In the genomic region with DNA sequence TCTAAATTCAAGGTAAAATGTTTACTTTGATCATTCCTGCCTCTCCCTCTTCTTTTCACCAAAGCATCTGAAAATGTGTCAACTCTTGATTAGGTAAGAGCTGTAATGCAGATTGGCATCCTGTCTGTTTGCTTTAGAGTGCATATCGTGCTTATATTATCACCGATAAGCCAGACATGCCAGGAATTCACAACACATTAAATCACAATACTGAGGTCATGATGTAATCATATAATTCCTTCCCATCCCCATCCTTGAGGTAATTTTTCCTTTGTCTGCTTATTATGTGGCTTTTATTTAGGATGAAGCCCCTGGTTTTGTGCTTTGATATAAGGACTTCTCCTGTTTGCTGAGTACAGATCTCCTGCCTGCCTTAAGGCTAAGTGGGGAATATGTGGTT, we compare ENCODE assay signal across 15 cellular contexts. TPM values are rescaled to one million over a fixed set of nuclear protein-coding genes. Genes with fewer than 3 reads are reported as not detected.
A peak's percentile ranks its signal among the peaks of the same experiment; 100 is the strongest.
DNase-seq lines count a peak whose midpoint lies in the region; ATAC-seq and TF ChIP-seq lines count a peak whose summit lies in the region.
"Had no signal": no experiment of that assay in that cellular context is flagged by ENCODE, and none has a peak within 500 bp of the region (broad histone marks: within the 10 kb centered on the region; RNA-seq: fewer than 3 reads in every experiment).

No MANE protein-coding gene starts in this region.

- peak overlapping the region; percentile 81; the same call in 1 of the 2 replicates for H2AK5ac ChIP-seq in IMR-90 (ENCODE audit: low read depth, low read length)

- H3K9ac ChIP-seq in IMR-90 (ENCODE audit: low read depth, low read length) = peak overlapping the region; percentile 29; the same call in 1 of the 2 replicates

- H3K4me1 ChIP-seq in IMR-90 (ENCODE audit: control insufficient read depth, insufficient read depth, low read length) (peaks cover 25% of the 10 kb centered on the region), lower lobe of right lung (peaks cover 5% of the 10 kb centered on the region), sigmoid colon (peaks cover 0 to 25% (median 17%) of the 10 kb centered on the region in 4 donors)
- H3K4me1 ChIP-seq: BE2C had no signal

- H3K23ac ChIP-seq in IMR-90 (ENCODE audit: low read depth, low read length) = peak overlapping the region; percentile 81

- H4K5ac ChIP-seq in IMR-90 (ENCODE audit: low read depth, low read length) = peak overlapping the region; percentile 95; the same call in 1 of the 2 replicates

- H3K36me3 Mint-ChIP-seq in T-cell (peaks cover 65% of the 10 kb centered on the region), nephron progenitor cell (ENCODE audit: low read depth) (peaks cover 86% of the 10 kb centered on the region)

- H3K4me1 Mint-ChIP-seq in T-cell (peaks cover 17 to 23% (median 19%) of the 10 kb centered on the region in 3 donors), nephron progenitor cell (peaks cover 17% of the 10 kb centered on the region)

- intact Hi-C loops in IMR-90 (cut with micrococcal nuclease) (no loop called here), lower lobe of right lung (cut with DNase I) (no loop called here), sigmoid colon (cut with DNase I) (no loop called here)

- dilution Hi-C loops in IMR-90 (cut with HindIII; ENCODE audit: low sequenced_read_pairs, unreplicated experiment) = no loop called here

- H3K27me3 Mint-ChIP-seq in T-cell = no peaks in the 10 kb centered on the region
- no peaks in the 10 kb centered on the region for H3K27me3 Mint-ChIP-seq in nephron progenitor cell (ENCODE audit: low read depth, poor library complexity)
- H3K27me3 Mint-ChIP-seq: progenitor cell of endocrine pancreas had no signal

- H4K91ac ChIP-seq in IMR-90 (ENCODE audit: insufficient read depth, low read depth, low read length) = peak overlapping the region; percentile 95

- in situ Hi-C loops in IMR-90 (cut with MboI; ENCODE audit: low sequenced_read_pairs) (no loop called here), astrocyte of the cerebellum (cut with HindIII; ENCODE audit: low sequenced_read_pairs) (no loop called here)

- H4K20me1 ChIP-seq in IMR-90 (ENCODE audit: insufficient read depth, low read length) = peaks cover 7% of the 10 kb centered on the region; the same call in 1 of the 2 replicates

- TF ChIP-seq CTCF in IMR-90 (conservative IDR thresholded peaks at IDR 0.05; ENCODE audit: low read depth, low read length) (no peak), astrocyte of the cerebellum (IDR thresholded peaks at IDR 0.05; ENCODE audit: low read depth, low read length, missing control alignments) (no peak), lower lobe of right lung (IDR thresholded peaks at IDR 0.05) (no peak), nephron progenitor cell (IDR thresholded peaks at IDR 0.05) (no peak), sigmoid colon (IDR thresholded peaks at IDR 0.05) (no peak)

- H4K8ac ChIP-seq in IMR-90 (ENCODE audit: low read depth in 2 of 2, low read length in 2 of 2) = peak overlapping the region; percentile 20 to 87

- no peak overlapping the region; the same call in 1 of the 2 replicates for H3K4me2 ChIP-seq in IMR-90 (ENCODE audit: low read depth, low read length)

- peak overlapping the region; percentile 95; the same call in 1 of the 2 replicates for H3K18ac ChIP-seq in IMR-90 (ENCODE audit: low read depth, low read length)

- peak overlapping the region; percentile 68; the same call in 1 of the 2 replicates for H3K56ac ChIP-seq in IMR-90 (ENCODE audit: extremely low read depth, insufficient read depth, low read length)

- no peak overlapping the region for H2AK9ac ChIP-seq in IMR-90 (replicated peaks; ENCODE audit: low read depth, low read length, poor library complexity)

- H3K4ac ChIP-seq in IMR-90 (ENCODE audit: low read depth, low read length) = peak overlapping the region; percentile 92

- peaks cover 13% of the 10 kb centered on the region for H3K9me1 ChIP-seq in IMR-90 (ENCODE audit: insufficient read depth, low read length)

- no peak overlapping the region for H2AFZ ChIP-seq in IMR-90 (replicated peaks; ENCODE audit: low read length, poor library complexity)

- H3K14ac ChIP-seq in IMR-90 (replicated peaks; ENCODE audit: low read depth, low read length) = peak overlapping the region; percentile 80; the same call in 1 of the 2 replicates

- peak overlapping the region; percentile 96 for H2BK20ac ChIP-seq in IMR-90 (ENCODE audit: low read depth, low read length)

- CTCF ChIA-PET in IMR-90 (lab: Yijun Ruan, JAX) = no interaction called here
- CTCF ChIA-PET in T-cell (lab: Charles Lee) = interaction anchor here in 1 of 2 donors (1.3 kb wide), 1 partner anchor 14 kb away, joined by 3 read pairs; no protein-coding TSS in a partner anchor

- TF ChIP-seq RAD21 in IMR-90 (IDR thresholded peaks at IDR 0.05; ENCODE audit: low read length) = no peak

- H3K9me3 Mint-ChIP-seq in T-cell = no peaks in the 10 kb centered on the region
- H3K9me3 Mint-ChIP-seq in nephron progenitor cell = no peaks in the 10 kb centered on the region
- H3K9me3 Mint-ChIP-seq: immature natural killer cell had no signal

- H3K27me3 ChIP-seq in IMR-90 (ENCODE audit: control insufficient read depth, insufficient read depth, low read length) (no peaks in the 10 kb centered on the region), lower lobe of right lung (ENCODE audit: low read depth) (no peaks in the 10 kb centered on the region), sigmoid colon (no peaks in the 10 kb centered on the region)
- H3K27me3 ChIP-seq: BE2C, vagina had no signal

- H3K9me3 ChIP-seq in IMR-90 (ENCODE audit: control insufficient read depth, insufficient read depth, low read length) (no peaks in the 10 kb centered on the region), lower lobe of right lung (no peaks in the 10 kb centered on the region), sigmoid colon (no peaks in the 10 kb centered on the region)
- H3K9me3 ChIP-seq: BE2C, vagina had no signal

- 0 out of 3 replicates have a peak overlapping the region, but pooled peaks have one; percentile 12 for H2BK15ac ChIP-seq in IMR-90 (ENCODE audit: low read depth, low read length)

- no peak overlapping the region for H3K4me3 ChIP-seq in IMR-90 (ENCODE audit: insufficient read depth, low read depth, low read length)
- H3K4me3 ChIP-seq in astrocyte of the cerebellum (ENCODE audit: low read depth, low read length) = no peak overlapping the region
- H3K4me3 ChIP-seq in lower lobe of right lung = no peak overlapping the region
- H3K4me3 ChIP-seq in sigmoid colon = no peak overlapping the region
- H3K4me3 ChIP-seq: vagina had no signal

- H3K36me3 ChIP-seq in IMR-90 (ENCODE audit: control insufficient read depth, insufficient read depth, low read length) = peaks cover 41% of the 10 kb centered on the region
- H3K36me3 ChIP-seq in lower lobe of right lung = peaks cover 81% of the 10 kb centered on the region
- peaks cover 26 to 74% (median 66%) of the 10 kb centered on the region in 4 donors for H3K36me3 ChIP-seq in sigmoid colon

- ATAC-seq in IMR-90 (ENCODE audit: low read depth) (peak; percentile 24), lower lobe of right lung (peak; percentile 33 to 58), T-cell (replicated peaks in 1 of 4) (no peak), GM21447 (IDR thresholded peaks at IDR 0.05; ENCODE audit: unreplicated experiment) (no peak)

- TF ChIP-seq EP300 in sigmoid colon (IDR thresholded peaks at IDR 0.05) = no peak

- POLR2A ChIA-PET in IMR-90 (lab: Charles Lee; ENCODE audit: unreplicated experiment) = no interaction called here
- POLR2A ChIA-PET in T-cell (lab: Charles Lee) = no interaction called here

- TF ChIP-seq POLR2A in IMR-90 (IDR thresholded peaks at IDR 0.05; ENCODE audit: low read depth, low read length) (no peak), sigmoid colon (IDR thresholded peaks at IDR 0.05) (no peak)

- H2BK5ac ChIP-seq in IMR-90 (ENCODE audit: low read depth, low read length, poor library complexity, severe bottlenecking) = peak overlapping the region; percentile 97

- peak overlapping the region; percentile 93 for H2BK120ac ChIP-seq in IMR-90 (ENCODE audit: low read depth, low read length)

- no peak overlapping the region for H3K27ac Mint-ChIP-seq in T-cell
- no peak overlapping the region for H3K27ac Mint-ChIP-seq in nephron progenitor cell
- H3K27ac Mint-ChIP-seq: immature natural killer cell, progenitor cell of endocrine pancreas had no signal

- DNase-seq in AG08396 (ENCODE audit: low spot score) (peak; percentile 37), IMR-90 (peak; percentile 89), astrocyte of the cerebellum (ENCODE audit: low read depth) (peak; percentile 52), lower lobe of right lung (no peak), T-cell (no peak), nephron progenitor cell (no peak), sigmoid colon (no peak)
- DNase-seq: BE2C, DMS79 treated with DMSO at 0.1 percent for 48 hours, immature natural killer cell, NCI-H187 treated with DMSO at 0.1 percent for 48 hours, NCI-H82 had no signal

- H3K27ac ChIP-seq in IMR-90 (ENCODE audit: insufficient read depth, low read length) (peak overlapping the region; percentile 66; the same call in 1 of the 2 replicates), lower lobe of right lung (peak overlapping the region; percentile 27), sigmoid colon (no peak overlapping the region)
- H3K27ac ChIP-seq: vagina had no signal

- no peak overlapping the region for H3K4me3 Mint-ChIP-seq in T-cell
- no peak overlapping the region for H3K4me3 Mint-ChIP-seq in nephron progenitor cell
- H3K4me3 Mint-ChIP-seq: immature natural killer cell had no signal

- peaks cover 23 to 57% of the 10 kb centered on the region in 2 experiments for H3K79me1 ChIP-seq in IMR-90 (ENCODE audit: low read depth in 1 of 2, low read length in 2 of 2)

- WGBS in IMR-90 (ENCODE audit: extremely low coverage in 2 of 2, insufficient read length in 1 of 2), 2 experiments = no CpG with 5 or more reads among the region's 2 CpGs
- WGBS in sigmoid colon, 2 donors = 54 to 81% methylated on average over 2 of the region's 2 CpGs

- no TSS peak for BruUV-seq in IMR-90 (replicated peaks; lab: Mats Ljungman, UMichigan)

TF ChIP-seq in IMR-90, 13 proteins besides CTCF, POLR2A, EP300 and RAD21 (continues in another document):
- TF ChIP-seq CEBPB (IDR thresholded peaks at IDR 0.05; ENCODE audit: low read depth, low read length) = peak; percentile 76

RNA-seq across cellular contexts. Expression of a gene that starts 10.2 kb away (rescaled TPM):
- total RNA-seq in IMR-90 (2012; rRNA removed) (77.8 and 104 TPM in 2 replicates), lower lobe of right lung (45.1 TPM), T-cell (100 to 1,000 TPM in 2 of 5 donors, 10 to 100 TPM in 3; 60.4 to 141 (median 69.8) TPM), sigmoid colon (10 to 100 TPM; 42.9 to 56.9 (median 49.7) TPM)
- polyA plus RNA-seq in IMR-90 (2012; rRNA removed) (71.5 and 89.5 TPM in 2 replicates), sigmoid colon (10 to 100 TPM; 22.8 to 33.3 (median 26.1) TPM)
- 14.9 and 35.0 TPM in 2 replicates for polyA plus RNA-seq in IMR-90 (2012; cell fraction: cytosol; rRNA removed)
- 29.6 and 177 TPM in 2 replicates for polyA plus RNA-seq in IMR-90 (2012; cell fraction: nucleus; rRNA removed; ENCODE audit: low replicate concordance)

RNA-seq across cellular contexts. Expression of a gene that starts 37.8 kb away (rescaled TPM):
- total RNA-seq in IMR-90 (2012; rRNA removed) = 4.2 and 4.5 TPM in 2 replicates
- polyA plus RNA-seq in IMR-90 (2012; rRNA removed) = 2.3 and 2.4 TPM in 2 replicates
- 1.0 and 1.5 TPM in 2 replicates for polyA plus RNA-seq in IMR-90 (2012; cell fraction: cytosol; rRNA removed)
- 4.5 and 10.6 TPM in 2 replicates for polyA plus RNA-seq in IMR-90 (2012; cell fraction: nucleus; rRNA removed; ENCODE audit: low replicate concordance)
- 11.0 TPM for total RNA-seq in lower lobe of right lung
- total RNA-seq in T-cell = 1 to 10 TPM in 4 of 5 donors, under 1 TPM in 1; 0.82 to 4.7 (median 3.8) TPM
- total RNA-seq in sigmoid colon = 10 to 100 TPM; 13.9 to 24.8 (median 19.9) TPM
- polyA plus RNA-seq in sigmoid colon = 1 to 10 TPM in 2 of 3 donors, under 1 TPM in 1; 0.46 to 8.0 (median 6.0) TPM

Comparison
In these comparisons a context has a peak if more than half of its experiments do, and no peak if none do; other contexts are left out.
1. DNase-seq: peak in AG08396 (single experiment), IMR-90 (single experiment) and astrocyte of the cerebellum (single experiment); none in lower lobe of right lung (single experiment), T-cell (0 of 34), nephron progenitor cell (single experiment) and sigmoid colon (single experiment).
2. ATAC-seq: peak in IMR-90 (single experiment) and lower lobe of right lung (2 of 2); none in T-cell (0 of 4) and GM21447 (single experiment).
3. H3K27ac ChIP-seq: peak in IMR-90 (single experiment) and lower lobe of right lung (single experiment); none in sigmoid colon (0 of 4).